8 cellular contexts compared by ENCODE assay signal in genomic region chr18:66560092-66560491, GRCh38. TPM values are rescaled to one million over a fixed set of nuclear protein-coding genes. Genes with fewer than 3 reads are reported as not detected.
A peak's percentile ranks its signal among the peaks of the same experiment; 100 is the strongest.
DNase-seq lines count a peak whose midpoint lies in the region; ATAC-seq, FAIRE-seq and TF ChIP-seq lines count a peak whose summit lies in the region.
"Had no signal": no experiment of that assay in that cellular context is flagged by ENCODE, and none has a peak within 500 bp of the region (broad histone marks: within the 10 kb centered on the region; RNA-seq: fewer than 3 reads in every experiment).

No MANE protein-coding gene starts in this region.

- no peak overlapping the region for H4K8ac ChIP-seq in H1 (ENCODE audit: extremely low read depth, insufficient read depth, low read length)

- no peaks in the 10 kb centered on the region for H3K23me2 ChIP-seq in H1 (ENCODE audit: low read depth, low read length)

- no peak overlapping the region for H3K23ac ChIP-seq in H1 (ENCODE audit: insufficient read length)

- intact Hi-C loops in esophagus muscularis mucosa (cut with DNase I): no loop called here

- no peak overlapping the region for H3K4me2 ChIP-seq in H1 (ENCODE audit: insufficient read depth in 1 of 2, low read depth in 2 of 2, low read length in 2 of 2)

- no peak overlapping the region for H4K91ac ChIP-seq in H1 (replicated peaks; ENCODE audit: insufficient read length, low read length)

- no peak overlapping the region for H3K4ac ChIP-seq in H1 (replicated peaks; ENCODE audit: insufficient read length, low read depth, low read length)

- TF ChIP-seq POLR2A in H1 (IDR thresholded peaks at IDR 0.05; ENCODE audit: control extremely low read depth in 1 of 2, low read depth in 2 of 2, low read length in 2 of 2): no peak
- no peak for TF ChIP-seq POLR2A in esophagus muscularis mucosa (IDR thresholded peaks at IDR 0.05; ENCODE audit: low read depth)

- no peak overlapping the region for H3K14ac ChIP-seq in H1 (ENCODE audit: insufficient read length)

- CTCF ChIA-PET in H1 (lab: Charles Lee; ENCODE audit: partially characterized antibody): interaction anchor here (0.6 to 2.9 kb wide), 13 partner anchors 11 to 639 kb away, joined by 3 to 15 read pairs (median 3); no protein-coding TSS in a partner anchor

- H3K36me3 ChIP-seq in H1 (ENCODE audit: control insufficient read depth in 2 of 4, insufficient read depth in 4 of 4, low read length in 3 of 4) (no peaks in the 10 kb centered on the region), esophagus muscularis mucosa (no peaks in the 10 kb centered on the region)

- peak; percentile 48 for FAIRE-seq in H1 (lab: Jason Lieb, UNC)

- WGBS in H1 (ENCODE audit: extremely low coverage in 1 of 2, insufficient coverage in 1 of 2, insufficient read length in 1 of 2, insufficient replicate concordance in 2 of 2, low coverage in 1 of 2, low lambda C conversion rate in 2 of 2, missing lambda C conversion rate in 1 of 2), 2 experiments: 75% methylated on average over 4 of the region's 4 CpGs; no CpG with 5 or more reads in 1 of the 2 experiments
- WGBS in esophagus muscularis mucosa: 71% methylated on average over 4 of the region's 4 CpGs

- POLR2A ChIA-PET in H1 (lab: Charles Lee; ENCODE audit: partially characterized antibody): no interaction called here

- TF ChIP-seq EP300 in H1 (IDR thresholded peaks at IDR 0.05; ENCODE audit: borderline replicate concordance in 1 of 2, low read depth in 2 of 2, low read length in 2 of 2) (no peak), esophagus muscularis mucosa (IDR thresholded peaks at IDR 0.05) (no peak)

- no peaks in the 10 kb centered on the region for H3K4me1 ChIP-seq in H1 (replicated peaks in 1 of 4; ENCODE audit: control insufficient read depth in 3 of 4, insufficient read depth in 4 of 4, low read length in 3 of 4)
- no peaks in the 10 kb centered on the region for H3K4me1 ChIP-seq in esophagus muscularis mucosa

- peak in 2 of 3 experiments; percentile 44; a peak in 2 of 4 replicates for TF ChIP-seq CTCF in H1 (IDR thresholded peaks at IDR 0.05; ENCODE audit: control extremely low read depth in 1 of 3, insufficient read depth in 1 of 3, low read depth in 1 of 3, low read length in 3 of 3)
- TF ChIP-seq CTCF in esophagus muscularis mucosa (IDR thresholded peaks at IDR 0.05): peak in 1 of 3 experiments; percentile 18

- H2BK120ac ChIP-seq in H1 (replicated peaks; ENCODE audit: low read depth, low read length): no peak overlapping the region

- no peak overlapping the region for H2AK5ac ChIP-seq in H1 (ENCODE audit: low read depth, low read length)

- no peak overlapping the region for H3K4me3 ChIP-seq in H1 (ENCODE audit: extremely low read depth in 1 of 4, insufficient read depth in 2 of 4, low read depth in 3 of 4, low read length in 4 of 4)
- no peak overlapping the region for H3K4me3 ChIP-seq in esophagus muscularis mucosa

- H2BK15ac ChIP-seq in H1 (ENCODE audit: low read length): no peak overlapping the region

- no peaks in the 10 kb centered on the region for H4K20me1 ChIP-seq in H1 (replicated peaks in 1 of 2; ENCODE audit: control insufficient read depth in 1 of 2, insufficient read depth in 2 of 2, low read length in 2 of 2)

- H3K9me3 ChIP-seq in H1 (ENCODE audit: insufficient read depth in 2 of 2, low read depth in 1 of 2, low read length in 1 of 2) (no peaks in the 10 kb centered on the region), esophagus muscularis mucosa (no peaks in the 10 kb centered on the region)

- H3K79me2 ChIP-seq in H1 (ENCODE audit: control insufficient read depth in 1 of 2, insufficient read depth in 2 of 2, low read length in 2 of 2): no peaks in the 10 kb centered on the region

- no peak overlapping the region for H2BK20ac ChIP-seq in H1 (ENCODE audit: low read length)

- H3K18ac ChIP-seq in H1 (ENCODE audit: extremely low read depth, low read length): no peak overlapping the region

- H2AFZ ChIP-seq in H1 (ENCODE audit: low read length): no peak overlapping the region

- H4K5ac ChIP-seq in H1 (ENCODE audit: insufficient read length, low read depth, low read length): no peak overlapping the region

- no peak overlapping the region for H2BK12ac ChIP-seq in H1 (ENCODE audit: low read depth, low read length)

- DNase-seq in HT-29 (ENCODE audit: low spot score): peak; percentile 65
- peak; percentile 2 to 40 for DNase-seq in NCI-H446 (lab: John Stamatoyannopoulos, UW)
- DNase-seq in H1 (ENCODE audit: low read depth in 1 of 2, low spot score in 2 of 2): no peak
- peak; percentile 38 for DNase-seq in renal cortical epithelial cell (ENCODE audit: low read depth)
- no peak for DNase-seq in esophagus muscularis mucosa (ENCODE audit: extremely low spot score)
- no peak for DNase-seq in DMS79 treated with DMSO at 0.1 percent for 48 hours (lab: John Stamatoyannopoulos, UW)
- DNase-seq: activated naive CD8-positive, alpha-beta T cell treated with anti-CD3 and anti-CD28 coated beads, Interleukin-2, amount 10 ng/mL, durations not matched to agents 7 days and 5 days had no signal

- ATAC-seq in esophagus mucosa: no peak

- H3K27me3 ChIP-seq in H1 (replicated peaks in 1 of 4; ENCODE audit: control insufficient read depth in 3 of 4, extremely low read depth in 1 of 4, insufficient read depth in 3 of 4, low read length in 3 of 4) (no peaks in the 10 kb centered on the region), esophagus muscularis mucosa (no peaks in the 10 kb centered on the region)

- H3K79me1 ChIP-seq in H1 (ENCODE audit: low read depth, low read length): no peaks in the 10 kb centered on the region

- no peak overlapping the region for H2BK5ac ChIP-seq in H1 (ENCODE audit: low read depth, low read length)

- no peak overlapping the region for H3K27ac ChIP-seq in H1 (ENCODE audit: low read depth, low read length)
- no peak overlapping the region for H3K27ac ChIP-seq in esophagus muscularis mucosa (replicated peaks in 1 of 4)

- no peak overlapping the region for H3K56ac ChIP-seq in H1 (replicated peaks; ENCODE audit: insufficient read length, low read depth, low read length)

- peak; percentile 60 to 65 for TF ChIP-seq RAD21 in H1 (IDR thresholded peaks at IDR 0.05 in 1 of 2, conservative IDR thresholded peaks at IDR 0.05 in 1 of 2; ENCODE audit: low read depth in 2 of 2, low read length in 2 of 2)

- H3K9ac ChIP-seq in H1 (replicated peaks in 1 of 4; ENCODE audit: extremely low read depth in 1 of 4, low read depth in 3 of 4, low read length in 3 of 4): no peak overlapping the region

TF ChIP-seq in H1, 55 proteins besides CTCF, POLR2A, EP300 and RAD21:
- no peak for TF ChIP-seq CHD1 (IDR thresholded peaks at IDR 0.05; ENCODE audit: low read depth, low read length)
- peak; percentile 97 for TF ChIP-seq MAFK (IDR thresholded peaks at IDR 0.05; ENCODE audit: low read depth, low read length)
- TF ChIP-seq HDAC6 (IDR thresholded peaks at IDR 0.05; ENCODE audit: low read depth, low read length): no peak
TF ChIP-seq in H1: peak in this region for 1.

RNA-seq across cellular contexts. Expression of gene CDH19, which starts 43.8 kb away (rescaled TPM):
- total RNA-seq in HT-29 (2014; rRNA removed; shearing (Covaris generic)): not detected in 2 replicates
- not detected in 2 replicates for total RNA-seq in H1 (2021; fragmentation: NEBNext Ultra II Directional; extraction: Animal tissue kit (Norgen Biotek cat#: 25700))
- not detected in 2 replicates for polyA plus RNA-seq in H1 (2011; rRNA removed)
- not detected for polyA plus RNA-seq in H1 (2011; cell fraction: cytosol; rRNA removed)
- polyA plus RNA-seq in H1 (2011; cell fraction: nucleus; rRNA removed): 0.06 TPM
- not detected in 4 replicates for polyA plus RNA-seq in H1 (2012, experiment 1 of 2)
- polyA plus RNA-seq in H1 (2012, experiment 2 of 2): not detected
- polyA plus RNA-seq in H1 (2013, experiment 1 of 2): 0.04 TPM
- polyA plus RNA-seq in H1 (2013, experiment 2 of 2): 0.02 TPM
- 0.47 TPM in 1 of 2 replicates, not detected in the other for polyA minus RNA-seq in H1 (2011; rRNA and poly(A)+ RNA removed)
- not detected for polyA minus RNA-seq in H1 (2011; cell fraction: cytosol; rRNA and poly(A)+ RNA removed)
- 0.40 TPM for polyA minus RNA-seq in H1 (2011; cell fraction: nucleus; rRNA and poly(A)+ RNA removed)
- not detected in 2 replicates for total RNA-seq in renal cortical epithelial cell
- 0.24 TPM for total RNA-seq in esophagus mucosa
- total RNA-seq in esophagus muscularis mucosa: 10 to 100 TPM; 36.0 to 47.3 (median 37.8) TPM
- total RNA-seq: activated naive CD8-positive, alpha-beta T cell treated with anti-CD3 and anti-CD28 coated beads, Interleukin-2, amount 10 ng/mL, durations not matched to agents 7 days and 5 days had no signal

Comparison
In these comparisons a context has a peak if more than half of its experiments do, and no peak if none do; other contexts are left out.
1. DNase-seq: peak in HT-29 (single experiment), NCI-H446 (2 of 2) and renal cortical epithelial cell (single experiment); none in H1 (0 of 2), esophagus muscularis mucosa (single experiment) and DMS79 treated with DMSO at 0.1 percent for 48 hours (single experiment).
2. RNA of gene CDH19, which starts 43.8 kb away (total RNA-seq): 36.0 to 47.3 TPM in esophagus muscularis mucosa; 0.24 TPM in esophagus mucosa (single experiment), not detected in H1, not detected in HT-29 and not detected in renal cortical epithelial cell; every median in the first group is over 10 times any median in the second.